1 cellular context compared by ENCODE assay signal in genomic region chr17:72372185-72372584, GRCh38.
TF ChIP-seq lines count a peak whose summit lies in the region.

No MANE protein-coding gene starts in this region.

TF ChIP-seq in H1, 55 proteins besides CTCF, POLR2A, EP300 and RAD21:
- no peak for TF ChIP-seq CTBP2 (IDR thresholded peaks at IDR 0.05; ENCODE audit: borderline replicate concordance, insufficient read depth, insufficient read length, low read length)
- no peak for TF ChIP-seq YY1 (IDR thresholded peaks at IDR 0.05; ENCODE audit: low read depth, low read length)
